8 cellular contexts compared by ENCODE assay signal in the genomic region with DNA sequence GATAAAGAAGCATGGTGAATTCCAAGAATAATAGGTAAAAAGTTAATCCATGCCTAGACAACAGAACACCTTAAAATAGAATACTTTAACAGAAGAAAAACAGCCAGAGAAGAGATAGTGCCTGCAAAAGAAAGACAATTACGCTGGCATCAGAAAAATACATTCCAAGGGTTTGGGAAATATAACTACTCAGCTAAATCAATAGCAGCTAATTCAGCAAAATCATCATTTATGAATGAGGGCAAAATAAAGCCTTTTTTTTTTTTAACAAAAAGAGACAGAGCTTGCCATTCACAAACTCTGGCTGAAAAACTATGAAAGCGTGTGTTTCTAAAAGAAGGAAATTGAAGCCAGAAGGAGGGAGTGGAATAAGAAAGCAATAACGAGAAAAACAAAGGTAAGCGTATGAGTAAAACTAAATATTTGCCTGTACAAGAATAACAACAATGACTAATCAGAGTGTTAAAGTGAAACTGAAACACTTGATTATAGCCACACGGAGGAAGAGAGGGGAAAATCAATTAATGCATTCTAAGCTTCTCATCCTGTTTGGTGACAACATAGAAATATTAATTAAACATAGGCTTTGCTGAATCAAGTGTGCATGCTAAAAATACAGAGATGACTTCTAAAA.
A peak's percentile ranks its signal among the peaks of the same experiment; 100 is the strongest.
DNase-seq lines count a peak whose midpoint lies in the region; ATAC-seq, FAIRE-seq and TF ChIP-seq lines count a peak whose summit lies in the region.

No MANE protein-coding gene starts in this region.

- no peak overlapping the region for H3K27ac ChIP-seq in K562 (ENCODE audit: extremely low read depth, low read depth, low read length)
- H3K27ac ChIP-seq in gastrocnemius medialis: no peak overlapping the region

- H3K4me3 Mint-ChIP-seq in activated T-cell treated with anti-CD3 and anti-CD28 coated beads, Interleukin-2, amount 50 U/mL, for 4 hours: peak overlapping the region; percentile 66

- WGBS in K562 (ENCODE audit: insufficient coverage, low coverage, missing lambda C conversion rate): 3% methylated on average over 5 of the region's 5 CpGs

- no peaks in the 10 kb centered on the region for H3K27me3 ChIP-seq in K562 (ENCODE audit: control insufficient read depth in 2 of 2, insufficient read depth in 2 of 2, low read length in 2 of 2)
- no peaks in the 10 kb centered on the region for H3K27me3 ChIP-seq in gastrocnemius medialis

- intact Hi-C loops in K562 (cut with micrococcal nuclease) (no loop called here), gastrocnemius medialis (cut with DNase I; ENCODE audit: low total_unique reads) (no loop called here)

- DNase-seq in activated T-cell treated with anti-CD3 and anti-CD28 coated beads, Interleukin-2, amount 50 U/mL, for 4 hours: no peak
- no peak for DNase-seq in activated T-cell treated with anti-CD3 and anti-CD28 coated beads for 4 hours
- DNase-seq in K562 (ENCODE audit: extremely low read depth in 1 of 4, low spot score in 3 of 4): no peak
- no peak for DNase-seq in gastrocnemius medialis
- no peak for DNase-seq in NCI-H446 treated with DMSO at 0.1 percent for 48 hours (lab: John Stamatoyannopoulos, UW)
- no peak for DNase-seq in activated CD8-positive, alpha-beta memory T cell treated with anti-CD3 and anti-CD28 coated beads, Interleukin-2, amount 50 U/mL, for 48 hours
- no peak for DNase-seq in mucosa of gallbladder (ENCODE audit: low spot score)

- H3K4me1 ChIP-seq in K562 (replicated peaks in 1 of 2; ENCODE audit: control insufficient read depth in 2 of 2, insufficient read depth in 2 of 2, low read length in 2 of 2): no peaks in the 10 kb centered on the region
- peaks cover 9 to 18% of the 10 kb centered on the region in 2 donors for H3K4me1 ChIP-seq in gastrocnemius medialis

- no peaks in the 10 kb centered on the region for H4K20me1 ChIP-seq in K562 (replicated peaks; ENCODE audit: control insufficient read depth, insufficient read depth, low read length)

- no peaks in the 10 kb centered on the region for H3K36me3 Mint-ChIP-seq in activated T-cell treated with anti-CD3 and anti-CD28 coated beads, Interleukin-2, amount 50 U/mL, for 4 hours (ENCODE audit: insufficient read depth)

- no peaks in the 10 kb centered on the region for H3K9me1 ChIP-seq in K562 (ENCODE audit: control insufficient read depth, insufficient read depth, low read length)

- TF ChIP-seq RAD21 in K562 (CRISPR knock-in tag; conservative IDR thresholded peaks at IDR 0.05 in 1 of 2, IDR thresholded peaks at IDR 0.05 in 1 of 2): no peak

- H3K4me3 ChIP-seq in K562: no peak overlapping the region
- peak overlapping the region; percentile 9 to 30 (median 20) for H3K4me3 ChIP-seq in gastrocnemius medialis

- no TSS peak for BruUV-seq in K562 (replicated peaks; lab: Mats Ljungman, UMichigan)

- H3K79me2 ChIP-seq in K562 (ENCODE audit: control insufficient read depth, insufficient read depth, low read length): no peaks in the 10 kb centered on the region

- H3K36me3 ChIP-seq in K562 (ENCODE audit: control insufficient read depth, insufficient read depth, low read length) (no peaks in the 10 kb centered on the region), gastrocnemius medialis (no peaks in the 10 kb centered on the region)

- TF ChIP-seq POLR2A in K562 (conservative IDR thresholded peaks at IDR 0.05) (no peak), gastrocnemius medialis (IDR thresholded peaks at IDR 0.05) (no peak)

- H3K9me3 ChIP-seq in K562 (replicated peaks; ENCODE audit: control insufficient read depth, insufficient read depth, low read depth, low read length) (no peaks in the 10 kb centered on the region), gastrocnemius medialis (no peaks in the 10 kb centered on the region)

- FAIRE-seq in K562 (lab: Jason Lieb, UNC): no peak

- H3K4me2 ChIP-seq in K562 (ENCODE audit: insufficient read depth, low read length): no peak overlapping the region

- in situ Hi-C loops in K562 (cut with MboI) (no loop called here), gastrocnemius medialis (cut with MboI; ENCODE audit: low sequenced_read_pairs in 4 of 4) (no loop called here)

- H3K27me3 Mint-ChIP-seq in activated T-cell treated with anti-CD3 and anti-CD28 coated beads, Interleukin-2, amount 50 U/mL, for 4 hours (ENCODE audit: low read depth): no peaks in the 10 kb centered on the region

- H3K4me1 Mint-ChIP-seq in activated T-cell treated with anti-CD3 and anti-CD28 coated beads, Interleukin-2, amount 50 U/mL, for 4 hours (ENCODE audit: low read depth): peaks cover 44% of the 10 kb centered on the region

- H3K9ac ChIP-seq in K562 (ENCODE audit: insufficient read depth in 1 of 2, low read depth in 2 of 2, low read length in 2 of 2): no peak overlapping the region

- no peaks in the 10 kb centered on the region for H3K9me3 Mint-ChIP-seq in activated T-cell treated with anti-CD3 and anti-CD28 coated beads, Interleukin-2, amount 50 U/mL, for 4 hours

- TF ChIP-seq EP300 in K562 (IDR thresholded peaks at IDR 0.05; ENCODE audit: low read length): no peak

- ATAC-seq in activated T-cell treated with anti-CD3 and anti-CD28 coated beads, Interleukin-2, amount 50 U/mL, for 4 hours: peak; percentile 49 to 65
- ATAC-seq in HG03196 (IDR thresholded peaks at IDR 0.05; ENCODE audit: unreplicated experiment) (peak; percentile 70), K562 (no peak), gastrocnemius medialis (no peak)

- POLR2A ChIA-PET in K562 (lab: Yijun Ruan, JAX): no interaction called here

- CTCF ChIA-PET in K562 (lab: Yijun Ruan, JAX; ENCODE audit: low intra/inter-chr PET ratio): no interaction called here

- H2AFZ ChIP-seq in K562 (ENCODE audit: low read depth, low read length): peak overlapping the region; percentile 7; the same call in 1 of the 2 replicates

- TF ChIP-seq CTCF in K562 (IDR thresholded peaks at IDR 0.05 in 2 of 3, conservative IDR thresholded peaks at IDR 0.05 in 1 of 3; ENCODE audit: insufficient read depth in 2 of 3, low read depth in 1 of 3, low read length in 3 of 3) (no peak), gastrocnemius medialis (IDR thresholded peaks at IDR 0.05 in 4 of 5, conservative IDR thresholded peaks at IDR 0.05 in 1 of 5) (no peak)

TF ChIP-seq in K562, 482 proteins besides CTCF, POLR2A, EP300 and RAD21:
- TF ChIP-seq C11orf30 (IDR thresholded peaks at IDR 0.05; ENCODE audit: low read depth) (peak; percentile 44; the same call in 1 of the 2 replicates), KDM1A (IDR thresholded peaks at IDR 0.05) (no peak), ZNF316 (IDR thresholded peaks at IDR 0.05) (peak; percentile 59), MAFG (tag; conservative IDR thresholded peaks at IDR 0.05) (peak; percentile 69), BRD9 (IDR thresholded peaks at IDR 0.05; ENCODE audit: low read depth, partially characterized antibody) (no peak)

Comparison
In these comparisons a context has a peak if more than half of its experiments do, and no peak if none do; other contexts are left out.
1. ATAC-seq: peak in activated T-cell treated with anti-CD3 and anti-CD28 coated beads, Interleukin-2, amount 50 U/mL, for 4 hours (2 of 2) and HG03196 (single experiment); none in K562 (single experiment) and gastrocnemius medialis (0 of 2).